1 cellular context compared by ENCODE assay signal in the genomic region with DNA sequence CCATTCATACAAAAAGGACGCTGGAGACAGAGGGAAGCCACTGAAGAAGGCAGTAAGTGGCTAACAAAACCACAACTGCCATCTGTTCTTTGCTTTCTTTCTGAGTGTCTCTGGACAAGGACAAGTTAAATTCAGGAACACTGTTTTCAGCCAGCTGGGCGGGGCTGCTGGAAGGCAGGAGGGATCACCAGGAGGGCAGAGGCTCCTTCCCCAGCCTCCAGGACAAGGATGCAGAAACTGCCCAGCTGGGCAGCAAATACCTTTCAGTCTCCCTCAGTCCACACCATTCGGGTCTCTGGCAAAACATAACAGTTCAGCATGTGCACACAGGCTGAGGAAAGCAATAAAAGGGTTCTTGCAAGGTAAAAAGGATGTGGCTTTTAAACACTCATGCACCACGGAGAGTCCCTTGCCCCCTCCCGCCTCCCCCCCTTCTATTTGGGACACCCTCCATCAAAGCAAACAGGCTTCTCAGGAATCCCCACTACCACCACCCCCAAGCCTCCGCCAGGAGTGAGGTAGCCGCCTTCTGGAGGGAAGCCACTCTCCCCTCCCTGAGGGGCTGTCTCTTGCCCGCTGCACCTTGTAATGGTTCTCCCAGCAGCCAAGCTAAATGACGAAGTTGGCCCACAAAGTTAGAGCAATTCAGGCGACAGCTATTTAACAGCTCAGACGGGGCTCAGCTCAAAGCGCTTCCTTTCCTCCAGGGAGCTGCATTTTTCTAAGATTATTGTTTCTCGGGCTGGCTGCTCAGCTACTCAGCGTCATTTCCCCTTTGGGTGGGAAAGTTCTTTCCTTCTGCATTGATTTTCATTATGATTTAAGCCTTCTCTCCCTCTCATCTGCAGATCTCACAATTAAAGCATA.
TF ChIP-seq lines count a peak whose summit lies in the region.

No MANE protein-coding gene starts in this region.

TF ChIP-seq in H1, 55 proteins besides CTCF, POLR2A, EP300 and RAD21:
- TF ChIP-seq SP1 (IDR thresholded peaks at IDR 0.05; ENCODE audit: low read depth, low read length), result no peak
- TF ChIP-seq BACH1 (IDR thresholded peaks at IDR 0.05; ENCODE audit: low read length), result no peak
- TF ChIP-seq TBP (IDR thresholded peaks at IDR 0.05; ENCODE audit: low read depth, low read length), result no peak
- TF ChIP-seq, protein P1, sequence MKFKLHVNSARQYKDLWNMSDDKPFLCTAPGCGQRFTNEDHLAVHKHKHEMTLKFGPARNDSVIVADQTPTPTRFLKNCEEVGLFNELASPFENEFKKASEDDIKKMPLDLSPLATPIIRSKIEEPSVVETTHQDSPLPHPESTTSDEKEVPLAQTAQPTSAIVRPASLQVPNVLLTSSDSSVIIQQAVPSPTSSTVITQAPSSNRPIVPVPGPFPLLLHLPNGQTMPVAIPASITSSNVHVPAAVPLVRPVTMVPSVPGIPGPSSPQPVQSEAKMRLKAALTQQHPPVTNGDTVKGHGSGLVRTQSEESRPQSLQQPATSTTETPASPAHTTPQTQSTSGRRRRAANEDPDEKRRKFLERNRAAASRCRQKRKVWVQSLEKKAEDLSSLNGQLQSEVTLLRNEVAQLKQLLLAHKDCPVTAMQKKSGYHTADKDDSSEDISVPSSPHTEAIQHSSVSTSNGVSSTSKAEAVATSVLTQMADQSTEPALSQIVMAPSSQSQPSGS (IDR thresholded peaks at IDR 0.05; ENCODE audit: low read length), result no peak
- TF ChIP-seq KDM1A (IDR thresholded peaks at IDR 0.05; ENCODE audit: borderline replicate concordance, low read length), result no peak
- no peak for TF ChIP-seq NRF1 (IDR thresholded peaks at IDR 0.05; ENCODE audit: low read depth, low read length)
- TF ChIP-seq ZNF274 (IDR thresholded peaks at IDR 0.05; ENCODE audit: borderline replicate concordance, extremely low read depth, low read length), result no peak
